Comparison of ENCODE assay signal across 8 cellular contexts in the genomic region with DNA sequence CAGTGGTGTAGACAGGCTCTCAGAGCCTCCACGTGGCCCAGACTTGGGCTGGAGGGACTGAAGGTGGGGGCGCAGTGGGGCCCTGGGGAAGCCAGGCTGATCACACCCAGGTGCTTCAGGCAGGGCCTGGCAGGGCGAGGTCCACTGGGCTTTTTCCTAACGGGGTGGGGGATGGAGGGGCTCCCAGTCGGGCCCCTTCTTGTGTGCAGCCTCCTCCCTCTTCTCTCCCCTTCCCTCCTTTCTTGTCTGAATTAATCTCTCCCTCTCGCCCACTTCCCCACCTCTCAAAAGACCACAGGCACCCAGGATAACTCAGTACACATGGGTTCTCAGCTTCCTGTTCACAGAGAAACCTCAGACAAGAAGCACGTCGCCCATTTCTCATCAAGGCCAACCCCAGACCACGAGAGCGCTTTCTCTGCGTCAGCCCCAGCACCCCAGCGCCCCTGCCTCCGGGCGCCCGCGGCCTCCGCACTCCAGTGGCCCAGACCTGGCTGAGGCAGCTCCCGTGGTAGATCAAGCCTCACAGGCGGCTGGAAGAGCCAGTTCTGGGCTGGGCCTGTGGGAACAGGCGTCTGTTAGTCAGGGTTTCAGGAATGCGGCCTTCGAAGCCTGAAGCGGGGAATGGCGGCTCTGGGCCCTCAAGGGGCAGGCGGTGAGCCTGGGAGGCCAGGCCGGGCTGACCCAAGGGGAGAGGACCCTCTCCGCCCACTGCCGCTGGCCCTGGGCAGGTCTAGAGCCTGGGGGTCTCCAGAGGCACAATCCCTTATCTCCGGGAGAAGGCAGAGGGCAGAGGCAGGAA. TPM values are rescaled to one million over a fixed set of nuclear protein-coding genes. Genes with fewer than 3 reads are reported as not detected.
DNase-seq lines count a peak whose midpoint lies in the region; ATAC-seq and TF ChIP-seq lines count a peak whose summit lies in the region.

No MANE protein-coding gene starts in this region.

- TF ChIP-seq CTCF in PC-3 (conservative IDR thresholded peaks at IDR 0.05; ENCODE audit: low read depth, low read length) (no peak), hepatocyte (IDR thresholded peaks at IDR 0.05; ENCODE audit: poor library complexity) (no peak)

- DNase-seq in ELF-1 (ENCODE audit: low read depth, low spot score) = peak; percentile 94
- DNase-seq in PC-3 = peak; percentile 75
- DNase-seq in activated T-helper 2 cell treated with anti-CD3 and anti-CD28 coated beads, Interferon-gamma antibody, Interleukin-2, Interleukin-4, amounts not matched to agents 10 μg/mL and 5 μg/mL and 100 μg/mL, durations not matched to agents 14 hours and 24 hours and 36 hours (ENCODE audit: low spot score) = peak; percentile 76
- peak; percentile 80 for DNase-seq in hepatocyte (ENCODE audit: low spot score)
- DNase-seq in stimulated activated CD4-positive, alpha-beta T cell treated with anti-CD3 and anti-CD28 coated beads, Interleukin-4, amount 100 ng/mL, for 1 hour = peak; percentile 60
- DNase-seq in NCI-H2171 treated with DMSO at 0.1 percent for 48 hours (lab: John Stamatoyannopoulos, UW) = no peak
- no peak for DNase-seq in OCI-M2 (lab: John Stamatoyannopoulos, UW; ENCODE audit: unreplicated experiment)

- H3F3A ChIP-seq in PC-3 (ENCODE audit: low read length, unreplicated experiment) = no peaks in the 10 kb centered on the region

- peak overlapping the region; percentile 64 for H3K4me3 Mint-ChIP-seq in activated T-helper 2 cell treated with anti-CD3 and anti-CD28 coated beads, Interferon-gamma antibody, Interleukin-2, Interleukin-4, amounts not matched to agents 10 μg/mL and 5 μg/mL and 100 μg/mL, durations not matched to agents 14 hours and 24 hours and 36 hours (ENCODE audit: low read depth)

- H3K27me3 ChIP-seq in PC-3 (ENCODE audit: low read length) = no peaks in the 10 kb centered on the region
- no peaks in the 10 kb centered on the region for H3K27me3 ChIP-seq in hepatocyte

- POLR2A ChIA-PET in PC-3 (lab: Charles Lee; ENCODE audit: unreplicated experiment) = no interaction called here

- H2AFZ ChIP-seq in PC-3 (ENCODE audit: low read length) = no peak overlapping the region
- H2AFZ ChIP-seq in hepatocyte = peak overlapping the region; percentile 80

- H4K20me1 ChIP-seq in PC-3 (ENCODE audit: low read length) = no peaks in the 10 kb centered on the region
- H4K20me1 ChIP-seq in hepatocyte (ENCODE audit: insufficient read depth, poor library complexity, severe bottlenecking) = no peaks in the 10 kb centered on the region

- intact Hi-C loops in PC-3 (cut with micrococcal nuclease) = loop anchor here (2.0 kb wide), 1 partner anchor 27 kb away; no protein-coding TSS in a partner anchor
- intact Hi-C loops in activated T-helper 2 cell treated with anti-CD3 and anti-CD28 coated beads, Interferon-gamma antibody, Interleukin-2, Interleukin-4, amounts not matched to agents 10 μg/mL and 5 μg/mL and 100 μg/mL, durations not matched to agents 14 hours and 24 hours and 36 hours (cut with micrococcal nuclease) = loop anchor here (1.0 to 5.0 kb wide), 5 partner anchors 59 to 285 kb away; a partner anchor contains a TSS

- H3K27ac Mint-ChIP-seq in activated T-helper 2 cell treated with anti-CD3 and anti-CD28 coated beads, Interferon-gamma antibody, Interleukin-2, Interleukin-4, amounts not matched to agents 10 μg/mL and 5 μg/mL and 100 μg/mL, durations not matched to agents 14 hours and 24 hours and 36 hours = peak overlapping the region; percentile 96

- H3K79me2 ChIP-seq in PC-3 (ENCODE audit: low read length) = no peaks in the 10 kb centered on the region
- H3K79me2 ChIP-seq in hepatocyte = no peaks in the 10 kb centered on the region

- no peaks in the 10 kb centered on the region for H3K36me3 Mint-ChIP-seq in activated T-helper 2 cell treated with anti-CD3 and anti-CD28 coated beads, Interferon-gamma antibody, Interleukin-2, Interleukin-4, amounts not matched to agents 10 μg/mL and 5 μg/mL and 100 μg/mL, durations not matched to agents 14 hours and 24 hours and 36 hours (ENCODE audit: low read depth)

- H3K4me1 Mint-ChIP-seq in activated T-helper 2 cell treated with anti-CD3 and anti-CD28 coated beads, Interferon-gamma antibody, Interleukin-2, Interleukin-4, amounts not matched to agents 10 μg/mL and 5 μg/mL and 100 μg/mL, durations not matched to agents 14 hours and 24 hours and 36 hours (ENCODE audit: low read depth) = peaks cover 21% of the 10 kb centered on the region

- no peaks in the 10 kb centered on the region for H3K27me3 Mint-ChIP-seq in activated T-helper 2 cell treated with anti-CD3 and anti-CD28 coated beads, Interferon-gamma antibody, Interleukin-2, Interleukin-4, amounts not matched to agents 10 μg/mL and 5 μg/mL and 100 μg/mL, durations not matched to agents 14 hours and 24 hours and 36 hours (ENCODE audit: low read depth)

- H3K27ac ChIP-seq in PC-3 (ENCODE audit: low read length) = peak overlapping the region; percentile 98
- peak overlapping the region; percentile 94 for H3K27ac ChIP-seq in hepatocyte

- H3K4me2 ChIP-seq in PC-3 (ENCODE audit: low read length) (peak overlapping the region; percentile 58), hepatocyte (peak overlapping the region; percentile 52)

- H3K4me1 ChIP-seq in PC-3 (ENCODE audit: insufficient read depth, low read length) (peaks cover 31% of the 10 kb centered on the region), hepatocyte (ENCODE audit: insufficient read depth) (peaks cover 27% of the 10 kb centered on the region)

- H3K4me3 ChIP-seq in PC-3 (ENCODE audit: low read length) (0 out of 2 replicates have a peak overlapping the region, but pooled peaks have one; percentile 16), hepatocyte (no peak overlapping the region)

- WGBS in hepatocyte (ENCODE audit: low lambda C conversion rate, missing lambda C conversion rate) = 57% methylated on average over 28 of the region's 29 CpGs

- H3K9me2 ChIP-seq in PC-3 (replicated peaks; ENCODE audit: low read length) (no peaks in the 10 kb centered on the region), hepatocyte (replicated peaks; ENCODE audit: insufficient read depth) (no peaks in the 10 kb centered on the region)

- BruUV-seq in PC-3 (replicated peaks; lab: Mats Ljungman, UMichigan) = TSS peak; percentile 99

- ATAC-seq in PC-3 = peak; percentile 26
- no peak for ATAC-seq in GM21529 (IDR thresholded peaks at IDR 0.05; ENCODE audit: unreplicated experiment)

- no peaks in the 10 kb centered on the region for H3K9me3 ChIP-seq in PC-3 (ENCODE audit: low read length)
- H3K9me3 ChIP-seq in hepatocyte (ENCODE audit: low read depth) = no peaks in the 10 kb centered on the region

- peak overlapping the region; percentile 90 for H3K9ac ChIP-seq in PC-3 (ENCODE audit: low read length)

- CTCF ChIA-PET in PC-3 (lab: Charles Lee) = interaction anchor here (0.6 kb wide), 1 partner anchor 93 kb away, joined by 4 read pairs; no protein-coding TSS in a partner anchor

- no peaks in the 10 kb centered on the region for H3K9me3 Mint-ChIP-seq in activated T-helper 2 cell treated with anti-CD3 and anti-CD28 coated beads, Interferon-gamma antibody, Interleukin-2, Interleukin-4, amounts not matched to agents 10 μg/mL and 5 μg/mL and 100 μg/mL, durations not matched to agents 14 hours and 24 hours and 36 hours

- H3K36me3 ChIP-seq in PC-3 (ENCODE audit: low read depth, low read length) (no peaks in the 10 kb centered on the region), hepatocyte (replicated peaks; ENCODE audit: insufficient read depth, low read depth) (no peaks in the 10 kb centered on the region)

RNA-seq across cellular contexts. Expression of a gene that starts 50.6 kb away (rescaled TPM):
- total RNA-seq in PC-3 (2014; rRNA removed) = 24.5 and 41.5 TPM in 2 replicates
- 3.8 TPM in 2 replicates for total RNA-seq in activated T-helper 2 cell treated with anti-CD3 and anti-CD28 coated beads, Interferon-gamma antibody, Interleukin-2, Interleukin-4, amounts not matched to agents 10 μg/mL and 5 μg/mL and 100 μg/mL, durations not matched to agents 14 hours and 24 hours and 36 hours
- 15.1 and 18.0 TPM in 2 replicates for total RNA-seq in hepatocyte
- polyA plus RNA-seq in hepatocyte = 10.7 and 12.7 TPM in 2 replicates

Comparison
In these comparisons a context has a peak if more than half of its experiments do, and no peak if none do; other contexts are left out.
1. DNase-seq: peak in ELF-1 (single experiment), PC-3 (single experiment), activated T-helper 2 cell treated with anti-CD3 and anti-CD28 coated beads, Interferon-gamma antibody, Interleukin-2, Interleukin-4, amounts not matched to agents 10 μg/mL and 5 μg/mL and 100 μg/mL, durations not matched to agents 14 hours and 24 hours and 36 hours (single experiment), hepatocyte (single experiment) and stimulated activated CD4-positive, alpha-beta T cell treated with anti-CD3 and anti-CD28 coated beads, Interleukin-4, amount 100 ng/mL, for 1 hour (single experiment); none in NCI-H2171 treated with DMSO at 0.1 percent for 48 hours (single experiment) and OCI-M2 (single experiment).